ENCODE assay signal across 8 cellular contexts in the genomic region with DNA sequence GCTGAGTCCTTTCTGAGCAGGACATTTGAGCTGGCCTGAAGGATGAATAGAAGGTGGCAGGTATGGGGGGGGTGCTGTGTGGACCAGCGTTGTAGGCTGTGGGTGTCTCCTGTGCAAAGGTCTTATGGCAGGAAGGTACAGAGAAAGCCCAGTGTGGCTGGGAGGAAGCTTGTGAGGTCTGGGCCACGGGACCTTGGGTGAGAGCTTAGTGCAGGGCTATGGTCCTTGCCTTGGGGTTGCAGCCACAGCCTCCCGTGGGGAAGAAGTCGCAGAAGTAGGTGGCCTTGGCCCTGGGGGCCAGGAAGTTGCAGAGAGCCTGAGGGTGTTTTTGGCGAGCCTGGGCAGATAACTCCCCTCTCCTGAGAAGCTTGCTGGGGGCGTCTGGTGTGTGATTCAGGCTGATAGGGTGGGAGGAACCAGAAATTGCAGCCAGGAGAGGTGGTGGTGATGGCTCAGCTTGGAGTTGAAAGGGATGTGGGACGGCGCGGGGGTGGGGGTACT. TPM values are rescaled to one million over a fixed set of nuclear protein-coding genes. Genes with fewer than 3 reads are reported as not detected.
A peak's percentile ranks its signal among the peaks of the same experiment; 100 is the strongest.
DNase-seq lines count a peak whose midpoint lies in the region; ATAC-seq and TF ChIP-seq lines count a peak whose summit lies in the region.

No MANE protein-coding gene starts in this region.

- peak overlapping the region; percentile 39 for H3K9ac ChIP-seq in mucosa of stomach (ENCODE audit: low read length)

- no peak overlapping the region for H3K4me3 ChIP-seq in OCI-LY7 (ENCODE audit: low read depth, low read length, poor library complexity, severe bottlenecking)
- H3K4me3 ChIP-seq in choroid plexus epithelial cell (ENCODE audit: low read depth, low read length), result peak overlapping the region; percentile 66
- no peak overlapping the region for H3K4me3 ChIP-seq in mucosa of stomach (ENCODE audit: low read length)

- BruUV-seq in OCI-LY7 (replicated peaks; lab: Mats Ljungman, UMichigan), result no TSS peak

- no peak for TF ChIP-seq CTCF in OCI-LY7 (conservative IDR thresholded peaks at IDR 0.05; ENCODE audit: low read length)
- no peak for TF ChIP-seq CTCF in choroid plexus epithelial cell (conservative IDR thresholded peaks at IDR 0.05; ENCODE audit: low read depth, low read length)

- H3K27me3 ChIP-seq in mucosa of stomach (ENCODE audit: control insufficient read depth, insufficient read depth, low read length), result peaks cover 54% of the 10 kb centered on the region

- H3K4me1 ChIP-seq in OCI-LY7 (ENCODE audit: insufficient read depth, low read length, poor library complexity, severe bottlenecking), result peaks cover 4% of the 10 kb centered on the region
- peaks cover 31% of the 10 kb centered on the region for H3K4me1 ChIP-seq in mucosa of stomach (ENCODE audit: control insufficient read depth, insufficient read depth, low read length)

- H3K27ac ChIP-seq in OCI-LY7 (ENCODE audit: low read depth, low read length, poor library complexity, severe bottlenecking), result no peak overlapping the region

- H3K9me2 ChIP-seq in OCI-LY7 (ENCODE audit: insufficient read depth, low read length), result no peaks in the 10 kb centered on the region

- no peak overlapping the region for H3K4me2 ChIP-seq in OCI-LY7 (ENCODE audit: low read length)

- H3K79me2 ChIP-seq in OCI-LY7 (ENCODE audit: insufficient read depth, low read depth, low read length), result no peaks in the 10 kb centered on the region

- intact Hi-C loops in OCI-LY7 (cut with micrococcal nuclease; ENCODE audit: unreplicated experiment), result no loop called here

- DNase-seq in GM04504 (ENCODE audit: low read depth) (peak; percentile 46), OCI-LY7 (ENCODE audit: low spot score) (no peak), choroid plexus epithelial cell (ENCODE audit: low read depth) (peak; percentile 63), foreskin melanocyte (no peak), NCI-H1105 treated with DMSO at 0.1 percent for 48 hours (lab: John Stamatoyannopoulos, UW) (no peak)

- no peak for ATAC-seq in GM21447 (IDR thresholded peaks at IDR 0.05; ENCODE audit: unreplicated experiment)
- no peak for ATAC-seq in HG03521 (IDR thresholded peaks at IDR 0.05; ENCODE audit: unreplicated experiment)

- POLR2A ChIA-PET in OCI-LY7 (lab: Charles Lee), result no interaction called here

- peak overlapping the region; percentile 14; the same call in 1 of the 2 replicates for H2AFZ ChIP-seq in OCI-LY7 (ENCODE audit: low read length)

- no peaks in the 10 kb centered on the region for H4K20me1 ChIP-seq in OCI-LY7 (ENCODE audit: insufficient read depth, low read length)

- H3K9me3 ChIP-seq in OCI-LY7 (ENCODE audit: low read length) (no peaks in the 10 kb centered on the region), mucosa of stomach (ENCODE audit: control insufficient read depth, low read length) (no peaks in the 10 kb centered on the region)

- CTCF ChIA-PET in OCI-LY7 (lab: Charles Lee; ENCODE audit: unreplicated experiment), result no interaction called here

- H3K36me3 ChIP-seq in OCI-LY7 (ENCODE audit: insufficient read depth, low read length) (no peaks in the 10 kb centered on the region), mucosa of stomach (ENCODE audit: control insufficient read depth, insufficient read depth, low read length) (no peaks in the 10 kb centered on the region)

RNA-seq across cellular contexts. Expression of gene FSCN1, which starts 3.0 kb away (rescaled TPM):
- 0.10 TPM in 1 of 2 replicates, not detected in the other for total RNA-seq in OCI-LY7 (2014; rRNA removed; shearing (Covaris generic))
- total RNA-seq in OCI-LY7 (2022), result 0.19 TPM in 1 of 2 replicates, not detected in the other

Comparison
In these comparisons a context has a peak if more than half of its experiments do, and no peak if none do; other contexts are left out.
1. DNase-seq: peak in GM04504 (single experiment) and choroid plexus epithelial cell (single experiment); none in OCI-LY7 (single experiment), foreskin melanocyte (single experiment) and NCI-H1105 treated with DMSO at 0.1 percent for 48 hours (single experiment).